9 cellular contexts compared by ENCODE assay signal in the genomic region with DNA sequence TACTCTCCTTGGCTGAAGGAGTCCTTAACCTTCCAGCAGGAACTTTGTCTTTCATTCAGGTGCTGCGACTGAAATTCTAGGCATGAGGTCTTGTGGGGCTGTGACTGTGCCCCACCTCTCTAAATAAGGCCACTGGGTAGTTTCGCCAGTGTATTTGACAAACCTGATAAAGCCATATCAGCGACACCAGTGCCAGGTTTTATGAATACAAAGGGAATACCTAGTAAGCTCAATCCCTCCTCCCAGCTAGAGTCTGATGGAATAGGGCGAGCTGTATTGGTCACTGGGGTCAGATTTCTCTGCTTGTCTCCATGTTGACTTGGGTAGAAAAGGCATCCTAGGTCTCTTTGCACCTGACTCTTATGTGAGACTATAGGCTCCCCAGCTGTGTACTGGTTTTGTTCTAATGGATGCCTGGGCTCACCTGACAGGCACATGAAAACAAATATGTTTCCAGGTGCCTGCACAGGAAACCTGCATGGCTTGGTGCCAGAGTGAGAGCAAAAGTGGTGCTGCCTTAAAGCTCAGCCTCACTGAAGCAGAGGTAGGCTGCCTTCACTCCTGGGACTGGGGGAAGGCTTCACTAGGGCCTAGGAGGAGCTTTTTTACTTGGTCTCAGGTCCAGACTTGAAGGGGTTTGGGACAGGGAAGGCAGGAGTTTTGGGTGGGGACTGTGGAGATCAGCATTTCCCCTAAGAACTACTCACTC. TPM values are rescaled to one million over a fixed set of nuclear protein-coding genes. Genes with fewer than 3 reads are reported as not detected.
DNase-seq lines count a peak whose midpoint lies in the region; ATAC-seq and TF ChIP-seq lines count a peak whose summit lies in the region.
"Had no signal": no experiment of that assay in that cellular context is flagged by ENCODE, and none has a peak within 500 bp of the region (broad histone marks: within the 10 kb centered on the region; RNA-seq: fewer than 3 reads in every experiment).

No MANE protein-coding gene starts in this region.

- peak overlapping the region; percentile 52 for H4K8ac ChIP-seq in trophoblast cell (ENCODE audit: low read depth, low read length)

- DNase-seq in NCI-H510A (lab: John Stamatoyannopoulos, UW) (peak; percentile 60), trophoblast cell (no peak), GM20000 (ENCODE audit: low spot score) (no peak), foreskin fibroblast (no peak)
- peak; percentile 38 for DNase-seq in activated naive CD4-positive, alpha-beta T cell treated with anti-CD3 and anti-CD28 coated beads, Interleukin-2, amount 50 U/mL, for 16 hours
- DNase-seq: IMR-90 had no signal

- peak overlapping the region; percentile 30 for H2BK12ac ChIP-seq in trophoblast cell (ENCODE audit: low read length)

- H4K20me1 ChIP-seq in DOHH2 (ENCODE audit: control insufficient read depth, insufficient read depth, low read depth, low read length): 0 out of 2 replicates have a peak, but pooled peaks cover 2% of the 10 kb centered on the region

- no peaks in the 10 kb centered on the region for H3K9me2 ChIP-seq in DOHH2 (replicated peaks; ENCODE audit: control insufficient read depth, low read length)

- TF ChIP-seq CTCF in DOHH2 (IDR thresholded peaks at IDR 0.05; ENCODE audit: low read depth, low read length, poor library complexity, severe bottlenecking): no peak
- no peak for TF ChIP-seq CTCF in GM20000 (IDR thresholded peaks at IDR 0.05; ENCODE audit: extremely low read depth, missing control alignments)
- no peak for TF ChIP-seq CTCF in foreskin fibroblast (IDR thresholded peaks at IDR 0.05; ENCODE audit: low read depth, low read length)

- peaks cover 5% of the 10 kb centered on the region for H3K79me1 ChIP-seq in trophoblast cell (ENCODE audit: low read length)

- H3K36me3 ChIP-seq in DOHH2 (ENCODE audit: control insufficient read depth, low read length): peaks cover 77% of the 10 kb centered on the region
- peaks cover 18 to 30% of the 10 kb centered on the region in 2 experiments for H3K36me3 ChIP-seq in trophoblast cell (ENCODE audit: control insufficient read depth in 1 of 2, insufficient read depth in 2 of 2, low read length in 2 of 2)

- H3K9me3 ChIP-seq in DOHH2 (ENCODE audit: control insufficient read depth, insufficient read depth, low read length): no peaks in the 10 kb centered on the region
- H3K9me3 ChIP-seq in trophoblast cell (ENCODE audit: insufficient read depth, low read depth, low read length): no peaks in the 10 kb centered on the region

- H3K23ac ChIP-seq in trophoblast cell (ENCODE audit: low read length): no peak overlapping the region

- peak overlapping the region; percentile 40 for H3K4ac ChIP-seq in trophoblast cell (ENCODE audit: low read depth, low read length)

- peak overlapping the region; percentile 63 for H2AK5ac ChIP-seq in trophoblast cell (ENCODE audit: low read length)

- H2BK120ac ChIP-seq in trophoblast cell (ENCODE audit: insufficient read depth, low read length, poor library complexity): peak overlapping the region; percentile 35

- H3K14ac ChIP-seq in trophoblast cell (ENCODE audit: low read length): peak overlapping the region; percentile 38

- peak overlapping the region; percentile 66 for H2BK5ac ChIP-seq in trophoblast cell (ENCODE audit: low read depth, low read length, poor library complexity)

- peak overlapping the region; percentile 48 for H4K91ac ChIP-seq in trophoblast cell (ENCODE audit: low read depth, low read length)

- H4K12ac ChIP-seq in trophoblast cell (ENCODE audit: low read depth, low read length): peak overlapping the region; percentile 56

- ATAC-seq in HG02885 (IDR thresholded peaks at IDR 0.05; ENCODE audit: poor library complexity, unreplicated experiment) (no peak), GM21360 (IDR thresholded peaks at IDR 0.05; ENCODE audit: unreplicated experiment) (no peak)

- H3K79me2 ChIP-seq in DOHH2 (ENCODE audit: control insufficient read depth, low read length) (peaks cover 91% of the 10 kb centered on the region), trophoblast cell (ENCODE audit: control insufficient read depth, insufficient read depth, low read length, poor library complexity) (peaks cover 6% of the 10 kb centered on the region)

- no peak overlapping the region for H3K4me3 ChIP-seq in DOHH2 (ENCODE audit: low read length)
- no peak overlapping the region for H3K4me3 ChIP-seq in trophoblast cell (ENCODE audit: low read depth, low read length)
- no peak overlapping the region for H3K4me3 ChIP-seq in foreskin fibroblast (ENCODE audit: low read depth in 1 of 2, low read length in 2 of 2)

- H3K27me3 ChIP-seq in DOHH2 (ENCODE audit: control insufficient read depth, low read length): no peaks in the 10 kb centered on the region
- no peaks in the 10 kb centered on the region for H3K27me3 ChIP-seq in trophoblast cell (ENCODE audit: insufficient read depth, low read length)

- H3K18ac ChIP-seq in trophoblast cell (ENCODE audit: low read length): peak overlapping the region; percentile 68

- H3K4me2 ChIP-seq in DOHH2 (ENCODE audit: low read length) (peak overlapping the region; percentile 17), trophoblast cell (ENCODE audit: low read length) (no peak overlapping the region)

- H3K4me1 ChIP-seq in DOHH2 (ENCODE audit: control insufficient read depth, low read length): peaks cover 52% of the 10 kb centered on the region
- peaks cover 4 to 7% of the 10 kb centered on the region in 2 experiments for H3K4me1 ChIP-seq in trophoblast cell (ENCODE audit: control insufficient read depth in 1 of 2, insufficient read depth in 2 of 2, low read length in 2 of 2)

- peaks cover 6% of the 10 kb centered on the region; the same call in 1 of the 2 replicates for H3F3A ChIP-seq in DOHH2 (ENCODE audit: control insufficient read depth, insufficient read depth)

- H3K27ac ChIP-seq in DOHH2 (ENCODE audit: low read depth, low read length) (0 out of 2 replicates have a peak overlapping the region, but pooled peaks have one; percentile 4), trophoblast cell (ENCODE audit: low read depth, low read length) (no peak overlapping the region)

- peak overlapping the region; percentile 17 for H3K9ac ChIP-seq in trophoblast cell (ENCODE audit: low read length)

- H2AFZ ChIP-seq in trophoblast cell (ENCODE audit: insufficient read depth, low read length, poor library complexity): no peak overlapping the region

- WGBS in trophoblast cell (ENCODE audit: extremely low coverage, insufficient coverage, insufficient read length): no CpG with 5 or more reads among the region's 4 CpGs

RNA-seq across cellular contexts. Expression of gene SLC7A6, which starts 8.3 kb away (rescaled TPM):
- 65.1 and 75.5 TPM in 2 replicates for polyA plus RNA-seq in trophoblast cell (2013)

RNA-seq across cellular contexts. Expression of gene PLA2G15, which starts 27.5 kb away (rescaled TPM):
- 22.1 and 24.6 TPM in 2 replicates for polyA plus RNA-seq in trophoblast cell (2013)

RNA-seq across cellular contexts. Expression of gene ESRP2, which starts 36.7 kb away (rescaled TPM):
- polyA plus RNA-seq in trophoblast cell (2013): 30.4 and 31.7 TPM in 2 replicates

RNA-seq across cellular contexts. Expression of gene SLC7A6OS, which starts 38.1 kb away (rescaled TPM):
- 8.8 and 9.9 TPM in 2 replicates for polyA plus RNA-seq in trophoblast cell (2013)

RNA-seq across cellular contexts. Expression of gene PRMT7, which starts 38.2 kb away (rescaled TPM):
- polyA plus RNA-seq in trophoblast cell (2013): 32.7 and 33.3 TPM in 2 replicates

Comparison
In these comparisons a context has a peak if more than half of its experiments do, and no peak if none do; other contexts are left out.
1. DNase-seq: peak in NCI-H510A (single experiment) and activated naive CD4-positive, alpha-beta T cell treated with anti-CD3 and anti-CD28 coated beads, Interleukin-2, amount 50 U/mL, for 16 hours (single experiment); none in trophoblast cell (0 of 2), GM20000 (single experiment) and foreskin fibroblast (0 of 2).